1 cellular context compared by ENCODE assay signal in genomic region chr16:78524066-78524595, GRCh38.
A peak's percentile ranks its signal among the peaks of the same experiment; 100 is the strongest.
TF ChIP-seq lines count a peak whose summit lies in the region.

No MANE protein-coding gene starts in this region.

TF ChIP-seq in HEK293, 187 proteins besides CTCF, POLR2A, EP300 and RAD21 (continued from another document):
- peak; percentile 78 for TF ChIP-seq ZNF518A (tag by site-specific recombination; conservative IDR thresholded peaks at IDR 0.05; ENCODE audit: low read depth)
- no peak for TF ChIP-seq ZNF416 (tag by site-specific recombination; IDR thresholded peaks at IDR 0.05)
- TF ChIP-seq ZNF350 (tag by site-specific recombination; IDR thresholded peaks at IDR 0.05): no peak
- TF ChIP-seq HOXD13 (CRISPR knock-in tag; IDR thresholded peaks at IDR 0.05; ENCODE audit: borderline replicate concordance): no peak
- TF ChIP-seq ZNF404 (tag by site-specific recombination; IDR thresholded peaks at IDR 0.05): peak; percentile 96
- TF ChIP-seq ZNF645 (tag by site-specific recombination; IDR thresholded peaks at IDR 0.05): no peak
- peak; percentile 41; the same call in 1 of the 2 replicates for TF ChIP-seq ZNF292 (tag by site-specific recombination; IDR thresholded peaks at IDR 0.05; ENCODE audit: borderline replicate concordance, low read depth)
- no peak for TF ChIP-seq ZNF76 (tag by site-specific recombination; IDR thresholded peaks at IDR 0.05; ENCODE audit: borderline replicate concordance, low read depth)
- TF ChIP-seq, protein P1, sequence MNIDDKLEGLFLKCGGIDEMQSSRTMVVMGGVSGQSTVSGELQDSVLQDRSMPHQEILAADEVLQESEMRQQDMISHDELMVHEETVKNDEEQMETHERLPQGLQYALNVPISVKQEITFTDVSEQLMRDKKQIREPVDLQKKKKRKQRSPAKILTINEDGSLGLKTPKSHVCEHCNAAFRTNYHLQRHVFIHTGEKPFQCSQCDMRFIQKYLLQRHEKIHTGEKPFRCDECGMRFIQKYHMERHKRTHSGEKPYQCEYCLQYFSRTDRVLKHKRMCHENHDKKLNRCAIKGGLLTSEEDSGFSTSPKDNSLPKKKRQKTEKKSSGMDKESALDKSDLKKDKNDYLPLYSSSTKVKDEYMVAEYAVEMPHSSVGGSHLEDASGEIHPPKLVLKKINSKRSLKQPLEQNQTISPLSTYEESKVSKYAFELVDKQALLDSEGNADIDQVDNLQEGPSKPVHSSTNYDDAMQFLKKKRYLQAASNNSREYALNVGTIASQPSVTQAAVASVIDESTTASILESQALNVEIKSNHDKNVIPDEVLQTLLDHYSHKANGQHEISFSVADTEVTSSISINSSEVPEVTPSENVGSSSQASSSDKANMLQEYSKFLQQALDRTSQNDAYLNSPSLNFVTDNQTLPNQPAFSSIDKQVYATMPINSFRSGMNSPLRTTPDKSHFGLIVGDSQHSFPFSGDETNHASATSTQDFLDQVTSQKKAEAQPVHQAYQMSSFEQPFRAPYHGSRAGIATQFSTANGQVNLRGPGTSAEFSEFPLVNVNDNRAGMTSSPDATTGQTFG (tag by site-specific recombination; IDR thresholded peaks at IDR 0.05; ENCODE audit: borderline replicate concordance): no peak
- TF ChIP-seq, protein P2, sequence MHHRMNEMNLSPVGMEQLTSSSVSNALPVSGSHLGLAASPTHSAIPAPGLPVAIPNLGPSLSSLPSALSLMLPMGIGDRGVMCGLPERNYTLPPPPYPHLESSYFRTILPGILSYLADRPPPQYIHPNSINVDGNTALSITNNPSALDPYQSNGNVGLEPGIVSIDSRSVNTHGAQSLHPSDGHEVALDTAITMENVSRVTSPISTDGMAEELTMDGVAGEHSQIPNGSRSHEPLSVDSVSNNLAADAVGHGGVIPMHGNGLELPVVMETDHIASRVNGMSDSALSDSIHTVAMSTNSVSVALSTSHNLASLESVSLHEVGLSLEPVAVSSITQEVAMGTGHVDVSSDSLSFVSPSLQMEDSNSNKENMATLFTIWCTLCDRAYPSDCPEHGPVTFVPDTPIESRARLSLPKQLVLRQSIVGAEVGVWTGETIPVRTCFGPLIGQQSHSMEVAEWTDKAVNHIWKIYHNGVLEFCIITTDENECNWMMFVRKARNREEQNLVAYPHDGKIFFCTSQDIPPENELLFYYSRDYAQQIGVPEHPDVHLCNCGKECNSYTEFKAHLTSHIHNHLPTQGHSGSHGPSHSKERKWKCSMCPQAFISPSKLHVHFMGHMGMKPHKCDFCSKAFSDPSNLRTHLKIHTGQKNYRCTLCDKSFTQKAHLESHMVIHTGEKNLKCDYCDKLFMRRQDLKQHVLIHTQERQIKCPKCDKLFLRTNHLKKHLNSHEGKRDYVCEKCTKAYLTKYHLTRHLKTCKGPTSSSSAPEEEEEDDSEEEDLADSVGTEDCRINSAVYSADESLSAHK (tag by site-specific recombination; IDR thresholded peaks at IDR 0.05): no peak
- TF ChIP-seq ZNF654 (tag by site-specific recombination; IDR thresholded peaks at IDR 0.05; ENCODE audit: low read depth): peak; percentile 21
- no peak for TF ChIP-seq ZBTB20 (tag by site-specific recombination; IDR thresholded peaks at IDR 0.05)
- TF ChIP-seq MEIS1 (CRISPR knock-in tag; IDR thresholded peaks at IDR 0.05; ENCODE audit: borderline replicate concordance): no peak
- TF ChIP-seq, protein P3, sequence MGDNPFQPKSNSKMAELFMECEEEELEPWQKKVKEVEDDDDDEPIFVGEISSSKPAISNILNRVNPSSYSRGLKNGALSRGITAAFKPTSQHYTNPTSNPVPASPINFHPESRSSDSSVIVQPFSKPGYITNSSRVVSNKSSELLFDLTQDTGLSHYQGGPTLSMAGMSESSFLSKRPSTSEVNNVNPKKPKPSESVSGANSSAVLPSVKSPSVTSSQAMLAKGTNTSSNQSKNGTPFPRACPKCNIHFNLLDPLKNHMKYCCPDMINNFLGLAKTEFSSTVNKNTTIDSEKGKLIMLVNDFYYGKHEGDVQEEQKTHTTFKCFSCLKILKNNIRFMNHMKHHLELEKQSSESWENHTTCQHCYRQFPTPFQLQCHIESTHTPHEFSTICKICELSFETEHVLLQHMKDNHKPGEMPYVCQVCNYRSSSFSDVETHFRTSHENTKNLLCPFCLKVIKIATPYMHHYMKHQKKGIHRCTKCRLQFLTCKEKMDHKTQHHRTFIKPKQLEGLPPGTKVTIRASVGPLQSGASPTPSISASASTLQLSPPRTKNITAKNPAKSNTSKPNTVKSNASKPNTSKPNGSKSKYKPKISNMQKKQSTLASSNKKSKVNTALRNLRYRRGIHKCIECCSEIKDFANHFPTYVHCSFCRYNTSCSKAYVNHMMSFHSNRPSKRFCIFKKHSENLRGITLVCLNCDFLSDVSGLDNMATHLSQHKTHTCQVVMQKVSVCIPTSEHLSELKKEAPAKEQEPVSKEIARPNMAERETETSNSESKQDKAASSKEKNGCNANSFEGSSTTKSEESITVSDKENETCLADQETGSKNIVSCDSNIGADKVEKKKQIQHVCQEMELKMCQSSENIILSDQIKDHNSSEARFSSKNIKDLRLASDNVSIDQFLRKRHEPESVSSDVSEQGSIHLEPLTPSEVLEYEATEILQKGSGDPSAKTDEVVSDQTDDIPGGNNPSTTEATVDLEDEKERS (tag by site-specific recombination; IDR thresholded peaks at IDR 0.05): no peak
- 0 out of 2 replicates have a peak, but pooled peaks have one; percentile 28 for TF ChIP-seq OVOL3 (tag by site-specific recombination; IDR thresholded peaks at IDR 0.05)
- TF ChIP-seq MZF1 (tag by site-specific recombination; IDR thresholded peaks at IDR 0.05; ENCODE audit: borderline replicate concordance): peak; percentile 35; the same call in 1 of the 2 replicates
- no peak for TF ChIP-seq ZNF391 (tag by site-specific recombination; IDR thresholded peaks at IDR 0.05; ENCODE audit: borderline replicate concordance, low read depth)
- TF ChIP-seq, protein P4, sequence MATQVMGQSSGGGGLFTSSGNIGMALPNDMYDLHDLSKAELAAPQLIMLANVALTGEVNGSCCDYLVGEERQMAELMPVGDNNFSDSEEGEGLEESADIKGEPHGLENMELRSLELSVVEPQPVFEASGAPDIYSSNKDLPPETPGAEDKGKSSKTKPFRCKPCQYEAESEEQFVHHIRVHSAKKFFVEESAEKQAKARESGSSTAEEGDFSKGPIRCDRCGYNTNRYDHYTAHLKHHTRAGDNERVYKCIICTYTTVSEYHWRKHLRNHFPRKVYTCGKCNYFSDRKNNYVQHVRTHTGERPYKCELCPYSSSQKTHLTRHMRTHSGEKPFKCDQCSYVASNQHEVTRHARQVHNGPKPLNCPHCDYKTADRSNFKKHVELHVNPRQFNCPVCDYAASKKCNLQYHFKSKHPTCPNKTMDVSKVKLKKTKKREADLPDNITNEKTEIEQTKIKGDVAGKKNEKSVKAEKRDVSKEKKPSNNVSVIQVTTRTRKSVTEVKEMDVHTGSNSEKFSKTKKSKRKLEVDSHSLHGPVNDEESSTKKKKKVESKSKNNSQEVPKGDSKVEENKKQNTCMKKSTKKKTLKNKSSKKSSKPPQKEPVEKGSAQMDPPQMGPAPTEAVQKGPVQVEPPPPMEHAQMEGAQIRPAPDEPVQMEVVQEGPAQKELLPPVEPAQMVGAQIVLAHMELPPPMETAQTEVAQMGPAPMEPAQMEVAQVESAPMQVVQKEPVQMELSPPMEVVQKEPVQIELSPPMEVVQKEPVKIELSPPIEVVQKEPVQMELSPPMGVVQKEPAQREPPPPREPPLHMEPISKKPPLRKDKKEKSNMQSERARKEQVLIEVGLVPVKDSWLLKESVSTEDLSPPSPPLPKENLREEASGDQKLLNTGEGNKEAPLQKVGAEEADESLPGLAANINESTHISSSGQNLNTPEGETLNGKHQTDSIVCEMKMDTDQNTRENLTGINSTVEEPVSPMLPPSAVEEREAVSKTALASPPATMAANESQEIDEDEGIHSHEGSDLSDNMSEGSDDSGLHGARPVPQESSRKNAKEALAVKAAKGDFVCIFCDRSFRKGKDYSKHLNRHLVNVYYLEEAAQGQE (tag by site-specific recombination; IDR thresholded peaks at IDR 0.05): peak; percentile 51; the same call in 1 of the 2 replicates
- no peak for TF ChIP-seq WT1 (tag by site-specific recombination; IDR thresholded peaks at IDR 0.05)
- TF ChIP-seq HOXC10 (CRISPR knock-in tag; IDR thresholded peaks at IDR 0.05): no peak
- TF ChIP-seq ZNF114 (tag by site-specific recombination; IDR thresholded peaks at IDR 0.05): no peak
- TF ChIP-seq ZNF791 (tag by site-specific recombination; IDR thresholded peaks at IDR 0.05): peak; percentile 82; the same call in 1 of the 2 replicates
- TF ChIP-seq, protein P5, sequence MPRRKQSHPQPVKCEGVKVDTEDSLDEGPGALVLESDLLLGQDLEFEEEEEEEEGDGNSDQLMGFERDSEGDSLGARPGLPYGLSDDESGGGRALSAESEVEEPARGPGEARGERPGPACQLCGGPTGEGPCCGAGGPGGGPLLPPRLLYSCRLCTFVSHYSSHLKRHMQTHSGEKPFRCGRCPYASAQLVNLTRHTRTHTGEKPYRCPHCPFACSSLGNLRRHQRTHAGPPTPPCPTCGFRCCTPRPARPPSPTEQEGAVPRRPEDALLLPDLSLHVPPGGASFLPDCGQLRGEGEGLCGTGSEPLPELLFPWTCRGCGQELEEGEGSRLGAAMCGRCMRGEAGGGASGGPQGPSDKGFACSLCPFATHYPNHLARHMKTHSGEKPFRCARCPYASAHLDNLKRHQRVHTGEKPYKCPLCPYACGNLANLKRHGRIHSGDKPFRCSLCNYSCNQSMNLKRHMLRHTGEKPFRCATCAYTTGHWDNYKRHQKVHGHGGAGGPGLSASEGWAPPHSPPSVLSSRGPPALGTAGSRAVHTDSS (tag by site-specific recombination; IDR thresholded peaks at IDR 0.05): no peak
- no peak for TF ChIP-seq SETDB1 (IDR thresholded peaks at IDR 0.05; ENCODE audit: insufficient read length, low read length)
- TF ChIP-seq ZXDB (tag by site-specific recombination; IDR thresholded peaks at IDR 0.05): peak; percentile 52
- TF ChIP-seq ZNF530 (tag by site-specific recombination; IDR thresholded peaks at IDR 0.05; ENCODE audit: low read depth): 0 out of 2 replicates have a peak, but pooled peaks have one; percentile 61
- TF ChIP-seq ZNF169 (tag by site-specific recombination; IDR thresholded peaks at IDR 0.05): no peak
- TF ChIP-seq, protein P6, sequence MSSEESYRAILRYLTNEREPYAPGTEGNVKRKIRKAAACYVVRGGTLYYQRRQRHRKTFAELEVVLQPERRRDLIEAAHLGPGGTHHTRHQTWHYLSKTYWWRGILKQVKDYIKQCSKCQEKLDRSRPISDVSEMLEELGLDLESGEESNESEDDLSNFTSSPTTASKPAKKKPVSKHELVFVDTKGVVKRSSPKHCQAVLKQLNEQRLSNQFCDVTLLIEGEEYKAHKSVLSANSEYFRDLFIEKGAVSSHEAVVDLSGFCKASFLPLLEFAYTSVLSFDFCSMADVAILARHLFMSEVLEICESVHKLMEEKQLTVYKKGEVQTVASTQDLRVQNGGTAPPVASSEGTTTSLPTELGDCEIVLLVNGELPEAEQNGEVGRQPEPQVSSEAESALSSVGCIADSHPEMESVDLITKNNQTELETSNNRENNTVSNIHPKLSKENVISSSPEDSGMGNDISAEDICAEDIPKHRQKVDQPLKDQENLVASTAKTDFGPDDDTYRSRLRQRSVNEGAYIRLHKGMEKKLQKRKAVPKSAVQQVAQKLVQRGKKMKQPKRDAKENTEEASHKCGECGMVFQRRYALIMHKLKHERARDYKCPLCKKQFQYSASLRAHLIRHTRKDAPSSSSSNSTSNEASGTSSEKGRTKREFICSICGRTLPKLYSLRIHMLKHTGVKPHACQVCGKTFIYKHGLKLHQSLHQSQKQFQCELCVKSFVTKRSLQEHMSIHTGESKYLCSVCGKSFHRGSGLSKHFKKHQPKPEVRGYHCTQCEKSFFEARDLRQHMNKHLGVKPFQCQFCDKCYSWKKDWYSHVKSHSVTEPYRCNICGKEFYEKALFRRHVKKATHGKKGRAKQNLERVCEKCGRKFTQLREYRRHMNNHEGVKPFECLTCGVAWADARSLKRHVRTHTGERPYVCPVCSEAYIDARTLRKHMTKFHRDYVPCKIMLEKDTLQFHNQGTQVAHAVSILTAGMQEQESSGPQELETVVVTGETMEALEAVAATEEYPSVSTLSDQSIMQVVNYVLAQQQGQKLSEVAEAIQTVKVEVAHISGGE (tag by site-specific recombination; conservative IDR thresholded peaks at IDR 0.05; ENCODE audit: low read depth): peak; percentile 72; the same call in 1 of the 2 replicates
- TF ChIP-seq ZNF202 (tag by site-specific recombination; IDR thresholded peaks at IDR 0.05; ENCODE audit: borderline replicate concordance): 0 out of 2 replicates have a peak, but pooled peaks have one; percentile 40
- TF ChIP-seq HOXA7 (CRISPR knock-in tag; IDR thresholded peaks at IDR 0.05; ENCODE audit: borderline replicate concordance): no peak
- TF ChIP-seq FEZF1 (tag by site-specific recombination; IDR thresholded peaks at IDR 0.05): 0 out of 2 replicates have a peak, but pooled peaks have one; percentile 8
TF ChIP-seq in HEK293: peak in this region for 31.
